ENCODE assay signal across 25 cellular contexts in genomic region chr5:108508976-108509375, GRCh38.
"Had no signal": no experiment of that assay in that cellular context is flagged by ENCODE, and none has a peak within 500 bp of the region (broad histone marks: within the 10 kb centered on the region; RNA-seq: fewer than 3 reads in every experiment).

No MANE protein-coding gene starts in this region.

- H3K9me3 ChIP-seq: colonic mucosa, esophagus muscularis mucosa, esophagus squamous epithelium, gastrocnemius medialis, gastroesophageal sphincter, heart left ventricle, heart right ventricle had no signal

- H2AFZ ChIP-seq: hepatocyte had no signal

- H3K27ac ChIP-seq: colonic mucosa, coronary artery, dorsolateral prefrontal cortex, epithelial cell of prostate, esophagus muscularis mucosa, esophagus squamous epithelium, foreskin keratinocyte, gastrocnemius medialis, gastroesophageal sphincter, heart left ventricle, heart right ventricle, hepatocyte had no signal

- H3K79me2 ChIP-seq: hepatocyte had no signal

- H3K4me2 ChIP-seq: hepatocyte had no signal

- H3K36me3 ChIP-seq: colonic mucosa, esophagus muscularis mucosa, esophagus squamous epithelium, gastrocnemius medialis, gastroesophageal sphincter, heart left ventricle, heart right ventricle had no signal

- ATAC-seq: effector memory CD8-positive, alpha-beta T cell; esophagus mucosa; foreskin keratinocyte; gastrocnemius medialis; gastroesophageal sphincter; heart left ventricle; heart right ventricle had no signal

- DNase-seq: colonic mucosa; cortex of kidney; dermis blood vessel endothelial cell; dorsolateral prefrontal cortex; effector CD4-positive, alpha-beta T cell; effector CD8-positive, alpha-beta T cell; effector memory CD4-positive, alpha-beta T cell; effector memory CD8-positive, alpha-beta T cell; endodermal cell; erythroblast; esophagus squamous epithelium; foreskin fibroblast; foreskin keratinocyte; foreskin melanocyte; gastrocnemius medialis; glutamatergic neuron; head of caudate nucleus; heart left ventricle; heart right ventricle had no signal

- H3K4me3 ChIP-seq: colonic mucosa, coronary artery, dorsolateral prefrontal cortex, esophagus muscularis mucosa, esophagus squamous epithelium, gastrocnemius medialis, gastroesophageal sphincter, heart left ventricle, heart right ventricle, hepatocyte had no signal

- H3K4me1 ChIP-seq: colonic mucosa, esophagus muscularis mucosa, esophagus squamous epithelium, foreskin keratinocyte, gastrocnemius medialis, gastroesophageal sphincter, heart left ventricle, heart right ventricle had no signal

- H3K27me3 ChIP-seq: colonic mucosa, dorsolateral prefrontal cortex, esophagus muscularis mucosa, esophagus squamous epithelium, gastrocnemius medialis, gastroesophageal sphincter, heart right ventricle, hepatocyte had no signal
